In the genomic region with DNA sequence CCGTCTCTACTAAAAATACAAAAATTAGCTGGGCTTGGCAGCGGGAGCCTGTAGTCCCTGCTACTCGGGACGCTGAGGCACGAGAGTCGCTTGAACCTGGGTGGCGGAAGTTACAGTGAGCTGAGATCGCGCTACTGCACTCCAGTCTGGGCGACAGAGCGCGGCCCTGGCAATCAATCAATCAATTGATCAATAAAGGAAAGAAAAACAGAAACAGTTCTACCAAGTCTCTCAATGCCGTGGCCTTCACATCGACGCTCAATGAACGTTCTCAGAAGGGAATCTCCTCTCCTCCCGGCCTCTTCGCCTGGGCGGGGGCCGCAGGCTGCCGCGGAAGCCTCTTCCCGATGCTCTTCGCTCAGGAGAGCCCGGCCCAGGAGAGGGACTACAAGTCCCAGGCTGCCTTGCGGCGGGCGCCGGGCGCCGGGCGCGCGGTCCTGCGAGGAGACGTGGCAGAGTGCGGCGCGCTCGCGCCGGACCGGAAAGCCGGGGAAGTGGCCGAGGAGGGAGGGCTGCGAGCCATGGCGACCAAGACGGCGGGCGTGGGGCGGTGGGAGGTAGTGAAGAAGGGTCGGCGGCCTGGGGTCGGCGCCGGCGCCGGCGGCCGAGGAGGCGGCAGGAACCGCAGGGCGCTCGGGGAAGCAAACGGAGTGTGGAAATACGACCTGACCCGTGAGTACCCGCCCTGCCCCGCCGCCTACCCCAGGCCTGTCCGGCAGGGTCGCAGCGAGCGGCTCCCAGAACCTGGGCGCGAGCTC, we compare ENCODE assay signal across 1 cellular context.
A peak's percentile ranks its signal among the peaks of the same experiment; 100 is the strongest.
TF ChIP-seq lines count a peak whose summit lies in the region.

A gene with protein sequence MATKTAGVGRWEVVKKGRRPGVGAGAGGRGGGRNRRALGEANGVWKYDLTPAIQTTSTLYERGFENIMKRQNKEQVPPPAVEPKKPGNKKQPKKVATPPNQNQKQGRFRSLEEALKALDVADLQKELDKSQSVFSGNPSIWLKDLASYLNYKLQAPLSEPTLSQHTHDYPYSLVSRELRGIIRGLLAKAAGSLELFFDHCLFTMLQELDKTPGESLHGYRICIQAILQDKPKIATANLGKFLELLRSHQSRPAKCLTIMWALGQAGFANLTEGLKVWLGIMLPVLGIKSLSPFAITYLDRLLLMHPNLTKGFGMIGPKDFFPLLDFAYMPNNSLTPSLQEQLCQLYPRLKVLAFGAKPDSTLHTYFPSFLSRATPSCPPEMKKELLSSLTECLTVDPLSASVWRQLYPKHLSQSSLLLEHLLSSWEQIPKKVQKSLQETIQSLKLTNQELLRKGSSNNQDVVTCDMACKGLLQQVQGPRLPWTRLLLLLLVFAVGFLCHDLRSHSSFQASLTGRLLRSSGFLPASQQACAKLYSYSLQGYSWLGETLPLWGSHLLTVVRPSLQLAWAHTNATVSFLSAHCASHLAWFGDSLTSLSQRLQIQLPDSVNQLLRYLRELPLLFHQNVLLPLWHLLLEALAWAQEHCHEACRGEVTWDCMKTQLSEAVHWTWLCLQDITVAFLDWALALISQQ (plus strand): TSS at position 471 of the 758 bp plus-strand sequence. CDS start 51 bp downstream, at position 522.

TF ChIP-seq in GM12878, 131 proteins besides CTCF, POLR2A, EP300 and RAD21 (continued from another document and continues in another):
- TF ChIP-seq, protein P1, sequence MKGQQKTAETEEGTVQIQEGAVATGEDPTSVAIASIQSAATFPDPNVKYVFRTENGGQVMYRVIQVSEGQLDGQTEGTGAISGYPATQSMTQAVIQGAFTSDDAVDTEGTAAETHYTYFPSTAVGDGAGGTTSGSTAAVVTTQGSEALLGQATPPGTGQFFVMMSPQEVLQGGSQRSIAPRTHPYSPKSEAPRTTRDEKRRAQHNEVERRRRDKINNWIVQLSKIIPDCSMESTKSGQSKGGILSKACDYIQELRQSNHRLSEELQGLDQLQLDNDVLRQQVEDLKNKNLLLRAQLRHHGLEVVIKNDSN (IDR thresholded peaks at IDR 0.05; ENCODE audit: borderline replicate concordance, extremely low read length, insufficient read depth, low read depth, low read length): no peak
- TF ChIP-seq MTA2 (IDR thresholded peaks at IDR 0.05; ENCODE audit: low read depth) (no peak), EGR1 (IDR thresholded peaks at IDR 0.05; ENCODE audit: borderline replicate concordance in 1 of 2, low read depth in 2 of 2, low read length in 2 of 2) (peak in 1 of 2 experiments; percentile 70; a peak in 1 of 3 replicates), MTA3 (IDR thresholded peaks at IDR 0.05; ENCODE audit: borderline replicate concordance, low read length) (no peak), RAD51 (IDR thresholded peaks at IDR 0.05) (no peak), CEBPB (IDR thresholded peaks at IDR 0.05; ENCODE audit: borderline replicate concordance in 1 of 2, low read depth in 2 of 2, low read length in 2 of 2) (no peak), TAF1 (IDR thresholded peaks at IDR 0.05; ENCODE audit: borderline replicate concordance, low read depth, low read length) (no peak; the same call in 1 of the 2 replicates), CBFB (IDR thresholded peaks at IDR 0.05; ENCODE audit: low read depth) (no peak), BCL11A (IDR thresholded peaks at IDR 0.05; ENCODE audit: low read depth, low read length) (no peak), ESRRA (IDR thresholded peaks at IDR 0.05; ENCODE audit: low read length) (no peak), NFYA (IDR thresholded peaks at IDR 0.05; ENCODE audit: borderline replicate concordance, low read depth, low read length) (no peak), SIN3A (IDR thresholded peaks at IDR 0.05; ENCODE audit: low read depth, low read length) (no peak; the same call in 1 of the 2 replicates), JUND (IDR thresholded peaks at IDR 0.05; ENCODE audit: low read depth, low read length) (no peak), JUNB (IDR thresholded peaks at IDR 0.05) (no peak), NR2C2 (IDR thresholded peaks at IDR 0.05; ENCODE audit: borderline replicate concordance, control insufficient read depth, insufficient read length, low read depth) (no peak), CHD2 (IDR thresholded peaks at IDR 0.05; ENCODE audit: borderline replicate concordance, low read depth, low read length) (peak; percentile 50; the same call in 1 of the 2 replicates), ZNF217 (IDR thresholded peaks at IDR 0.05) (no peak), ZNF24 (IDR thresholded peaks at IDR 0.05) (no peak), SIX5 (IDR thresholded peaks at IDR 0.05; ENCODE audit: low read depth, low read length, severe bottlenecking) (peak; percentile 85), ZNF274 (IDR thresholded peaks at IDR 0.05; ENCODE audit: insufficient read depth, insufficient read length) (no peak), DPF2 (IDR thresholded peaks at IDR 0.05) (0 out of 2 replicates have a peak, but pooled peaks have one; percentile 53), SMC3 (IDR thresholded peaks at IDR 0.05; ENCODE audit: borderline replicate concordance, low read length) (no peak), NR2C1 (IDR thresholded peaks at IDR 0.05) (no peak), CHD4 (IDR thresholded peaks at IDR 0.05) (no peak), POU2F2 (IDR thresholded peaks at IDR 0.05; ENCODE audit: borderline replicate concordance, low read depth, low read length) (no peak), RCOR1 (conservative IDR thresholded peaks at IDR 0.05; ENCODE audit: low read depth, low read length) (no peak), BRCA1 (IDR thresholded peaks at IDR 0.05; ENCODE audit: low read depth, low read length) (no peak), YY1 (IDR thresholded peaks at IDR 0.05; ENCODE audit: low read depth, low read length) (peak; percentile 88), BMI1 (IDR thresholded peaks at IDR 0.05; ENCODE audit: borderline replicate concordance) (no peak), SPI1 (IDR thresholded peaks at IDR 0.05; ENCODE audit: borderline replicate concordance, insufficient read depth, low read depth, low read length) (no peak), CREM (IDR thresholded peaks at IDR 0.05; ENCODE audit: low read depth) (peak; percentile 73), YBX1 (IDR thresholded peaks at IDR 0.05) (no peak), NFXL1 (IDR thresholded peaks at IDR 0.05; ENCODE audit: borderline replicate concordance) (no peak), RBBP5 (conservative IDR thresholded peaks at IDR 0.05) (no peak), GATAD2B (conservative IDR thresholded peaks at IDR 0.05; ENCODE audit: low read depth) (peak; percentile 85)
- TF ChIP-seq, protein P2, sequence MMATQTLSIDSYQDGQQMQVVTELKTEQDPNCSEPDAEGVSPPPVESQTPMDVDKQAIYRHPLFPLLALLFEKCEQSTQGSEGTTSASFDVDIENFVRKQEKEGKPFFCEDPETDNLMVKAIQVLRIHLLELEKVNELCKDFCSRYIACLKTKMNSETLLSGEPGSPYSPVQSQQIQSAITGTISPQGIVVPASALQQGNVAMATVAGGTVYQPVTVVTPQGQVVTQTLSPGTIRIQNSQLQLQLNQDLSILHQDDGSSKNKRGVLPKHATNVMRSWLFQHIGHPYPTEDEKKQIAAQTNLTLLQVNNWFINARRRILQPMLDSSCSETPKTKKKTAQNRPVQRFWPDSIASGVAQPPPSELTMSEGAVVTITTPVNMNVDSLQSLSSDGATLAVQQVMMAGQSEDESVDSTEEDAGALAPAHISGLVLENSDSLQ (IDR thresholded peaks at IDR 0.05): peak; percentile 85
- TF ChIP-seq, protein P3, sequence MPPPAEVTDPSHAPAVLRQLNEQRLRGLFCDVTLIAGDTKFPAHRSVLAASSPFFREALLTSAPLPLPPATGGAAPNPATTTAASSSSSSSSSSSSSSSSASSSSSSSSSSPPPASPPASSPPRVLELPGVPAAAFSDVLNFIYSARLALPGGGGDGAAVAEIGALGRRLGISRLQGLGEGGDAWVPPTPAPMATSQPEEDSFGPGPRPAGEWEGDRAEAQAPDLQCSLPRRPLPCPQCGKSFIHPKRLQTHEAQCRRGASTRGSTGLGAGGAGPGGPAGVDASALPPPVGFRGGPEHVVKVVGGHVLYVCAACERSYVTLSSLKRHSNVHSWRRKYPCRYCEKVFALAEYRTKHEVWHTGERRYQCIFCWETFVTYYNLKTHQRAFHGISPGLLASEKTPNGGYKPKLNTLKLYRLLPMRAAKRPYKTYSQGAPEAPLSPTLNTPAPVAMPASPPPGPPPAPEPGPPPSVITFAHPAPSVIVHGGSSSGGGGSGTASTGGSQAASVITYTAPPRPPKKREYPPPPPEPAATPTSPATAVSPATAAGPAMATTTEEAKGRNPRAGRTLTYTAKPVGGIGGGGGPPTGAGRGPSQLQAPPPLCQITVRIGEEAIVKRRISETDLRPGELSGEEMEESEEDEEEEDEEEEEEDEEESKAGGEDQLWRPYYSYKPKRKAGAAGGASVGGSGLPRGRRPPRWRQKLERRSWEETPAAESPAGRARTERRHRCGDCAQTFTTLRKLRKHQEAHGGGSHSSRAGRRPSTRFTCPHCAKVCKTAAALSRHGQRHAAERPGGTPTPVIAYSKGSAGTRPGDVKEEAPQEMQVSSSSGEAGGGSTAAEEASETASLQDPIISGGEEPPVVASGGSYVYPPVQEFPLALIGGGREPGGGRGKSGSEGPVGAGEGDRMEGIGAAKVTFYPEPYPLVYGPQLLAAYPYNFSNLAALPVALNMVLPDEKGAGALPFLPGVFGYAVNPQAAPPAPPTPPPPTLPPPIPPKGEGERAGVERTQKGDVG (CRISPR knock-in tag; IDR thresholded peaks at IDR 0.05): no peak
- TF ChIP-seq, protein P4, sequence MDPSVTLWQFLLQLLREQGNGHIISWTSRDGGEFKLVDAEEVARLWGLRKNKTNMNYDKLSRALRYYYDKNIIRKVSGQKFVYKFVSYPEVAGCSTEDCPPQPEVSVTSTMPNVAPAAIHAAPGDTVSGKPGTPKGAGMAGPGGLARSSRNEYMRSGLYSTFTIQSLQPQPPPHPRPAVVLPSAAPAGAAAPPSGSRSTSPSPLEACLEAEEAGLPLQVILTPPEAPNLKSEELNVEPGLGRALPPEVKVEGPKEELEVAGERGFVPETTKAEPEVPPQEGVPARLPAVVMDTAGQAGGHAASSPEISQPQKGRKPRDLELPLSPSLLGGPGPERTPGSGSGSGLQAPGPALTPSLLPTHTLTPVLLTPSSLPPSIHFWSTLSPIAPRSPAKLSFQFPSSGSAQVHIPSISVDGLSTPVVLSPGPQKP (IDR thresholded peaks at IDR 0.05; ENCODE audit: low read depth, low read length): 0 out of 2 replicates have a peak, but pooled peaks have one; percentile 14
- TF ChIP-seq, protein P5, sequence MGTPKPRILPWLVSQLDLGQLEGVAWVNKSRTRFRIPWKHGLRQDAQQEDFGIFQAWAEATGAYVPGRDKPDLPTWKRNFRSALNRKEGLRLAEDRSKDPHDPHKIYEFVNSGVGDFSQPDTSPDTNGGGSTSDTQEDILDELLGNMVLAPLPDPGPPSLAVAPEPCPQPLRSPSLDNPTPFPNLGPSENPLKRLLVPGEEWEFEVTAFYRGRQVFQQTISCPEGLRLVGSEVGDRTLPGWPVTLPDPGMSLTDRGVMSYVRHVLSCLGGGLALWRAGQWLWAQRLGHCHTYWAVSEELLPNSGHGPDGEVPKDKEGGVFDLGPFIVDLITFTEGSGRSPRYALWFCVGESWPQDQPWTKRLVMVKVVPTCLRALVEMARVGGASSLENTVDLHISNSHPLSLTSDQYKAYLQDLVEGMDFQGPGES (IDR thresholded peaks at IDR 0.05): no peak
- TF ChIP-seq, protein P6, sequence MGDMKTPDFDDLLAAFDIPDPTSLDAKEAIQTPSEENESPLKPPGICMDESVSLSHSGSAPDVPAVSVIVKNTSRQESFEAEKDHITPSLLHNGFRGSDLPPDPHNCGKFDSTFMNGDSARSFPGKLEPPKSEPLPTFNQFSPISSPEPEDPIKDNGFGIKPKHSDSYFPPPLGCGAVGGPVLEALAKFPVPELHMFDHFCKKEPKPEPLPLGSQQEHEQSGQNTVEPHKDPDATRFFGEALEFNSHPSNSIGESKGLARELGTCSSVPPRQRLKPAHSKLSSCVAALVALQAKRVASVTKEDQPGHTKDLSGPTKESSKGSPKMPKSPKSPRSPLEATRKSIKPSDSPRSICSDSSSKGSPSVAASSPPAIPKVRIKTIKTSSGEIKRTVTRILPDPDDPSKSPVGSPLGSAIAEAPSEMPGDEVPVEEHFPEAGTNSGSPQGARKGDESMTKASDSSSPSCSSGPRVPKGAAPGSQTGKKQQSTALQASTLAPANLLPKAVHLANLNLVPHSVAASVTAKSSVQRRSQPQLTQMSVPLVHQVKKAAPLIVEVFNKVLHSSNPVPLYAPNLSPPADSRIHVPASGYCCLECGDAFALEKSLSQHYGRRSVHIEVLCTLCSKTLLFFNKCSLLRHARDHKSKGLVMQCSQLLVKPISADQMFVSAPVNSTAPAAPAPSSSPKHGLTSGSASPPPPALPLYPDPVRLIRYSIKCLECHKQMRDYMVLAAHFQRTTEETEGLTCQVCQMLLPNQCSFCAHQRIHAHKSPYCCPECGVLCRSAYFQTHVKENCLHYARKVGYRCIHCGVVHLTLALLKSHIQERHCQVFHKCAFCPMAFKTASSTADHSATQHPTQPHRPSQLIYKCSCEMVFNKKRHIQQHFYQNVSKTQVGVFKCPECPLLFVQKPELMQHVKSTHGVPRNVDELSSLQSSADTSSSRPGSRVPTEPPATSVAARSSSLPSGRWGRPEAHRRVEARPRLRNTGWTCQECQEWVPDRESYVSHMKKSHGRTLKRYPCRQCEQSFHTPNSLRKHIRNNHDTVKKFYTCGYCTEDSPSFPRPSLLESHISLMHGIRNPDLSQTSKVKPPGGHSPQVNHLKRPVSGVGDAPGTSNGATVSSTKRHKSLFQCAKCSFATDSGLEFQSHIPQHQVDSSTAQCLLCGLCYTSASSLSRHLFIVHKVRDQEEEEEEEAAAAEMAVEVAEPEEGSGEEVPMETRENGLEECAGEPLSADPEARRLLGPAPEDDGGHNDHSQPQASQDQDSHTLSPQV (IDR thresholded peaks at IDR 0.05): no peak
- TF ChIP-seq, protein P7, sequence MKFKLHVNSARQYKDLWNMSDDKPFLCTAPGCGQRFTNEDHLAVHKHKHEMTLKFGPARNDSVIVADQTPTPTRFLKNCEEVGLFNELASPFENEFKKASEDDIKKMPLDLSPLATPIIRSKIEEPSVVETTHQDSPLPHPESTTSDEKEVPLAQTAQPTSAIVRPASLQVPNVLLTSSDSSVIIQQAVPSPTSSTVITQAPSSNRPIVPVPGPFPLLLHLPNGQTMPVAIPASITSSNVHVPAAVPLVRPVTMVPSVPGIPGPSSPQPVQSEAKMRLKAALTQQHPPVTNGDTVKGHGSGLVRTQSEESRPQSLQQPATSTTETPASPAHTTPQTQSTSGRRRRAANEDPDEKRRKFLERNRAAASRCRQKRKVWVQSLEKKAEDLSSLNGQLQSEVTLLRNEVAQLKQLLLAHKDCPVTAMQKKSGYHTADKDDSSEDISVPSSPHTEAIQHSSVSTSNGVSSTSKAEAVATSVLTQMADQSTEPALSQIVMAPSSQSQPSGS (IDR thresholded peaks at IDR 0.05; ENCODE audit: low read length): no peak
- TF ChIP-seq, protein P8, sequence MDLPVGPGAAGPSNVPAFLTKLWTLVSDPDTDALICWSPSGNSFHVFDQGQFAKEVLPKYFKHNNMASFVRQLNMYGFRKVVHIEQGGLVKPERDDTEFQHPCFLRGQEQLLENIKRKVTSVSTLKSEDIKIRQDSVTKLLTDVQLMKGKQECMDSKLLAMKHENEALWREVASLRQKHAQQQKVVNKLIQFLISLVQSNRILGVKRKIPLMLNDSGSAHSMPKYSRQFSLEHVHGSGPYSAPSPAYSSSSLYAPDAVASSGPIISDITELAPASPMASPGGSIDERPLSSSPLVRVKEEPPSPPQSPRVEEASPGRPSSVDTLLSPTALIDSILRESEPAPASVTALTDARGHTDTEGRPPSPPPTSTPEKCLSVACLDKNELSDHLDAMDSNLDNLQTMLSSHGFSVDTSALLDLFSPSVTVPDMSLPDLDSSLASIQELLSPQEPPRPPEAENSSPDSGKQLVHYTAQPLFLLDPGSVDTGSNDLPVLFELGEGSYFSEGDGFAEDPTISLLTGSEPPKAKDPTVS (IDR thresholded peaks at IDR 0.05; ENCODE audit: low read depth, low read length): no peak
- TF ChIP-seq, protein P9, sequence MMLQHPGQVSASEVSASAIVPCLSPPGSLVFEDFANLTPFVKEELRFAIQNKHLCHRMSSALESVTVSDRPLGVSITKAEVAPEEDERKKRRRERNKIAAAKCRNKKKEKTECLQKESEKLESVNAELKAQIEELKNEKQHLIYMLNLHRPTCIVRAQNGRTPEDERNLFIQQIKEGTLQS (IDR thresholded peaks at IDR 0.05; ENCODE audit: borderline replicate concordance, extremely low read depth, low read depth, low read length): no peak
